ENCODE assay signal across 8 cellular contexts in genomic region chr10:50552771-50553535, GRCh38.
DNase-seq lines count a peak whose midpoint lies in the region; ATAC-seq and TF ChIP-seq lines count a peak whose summit lies in the region.

No MANE protein-coding gene starts in this region.

- no peaks in the 10 kb centered on the region for H3F3A ChIP-seq in neural progenitor cell (ENCODE audit: low read depth)

- no peaks in the 10 kb centered on the region for H3K9me3 ChIP-seq in neural progenitor cell (ENCODE audit: low read depth)
- H3K9me3 ChIP-seq in vagina = no peaks in the 10 kb centered on the region

- H3K9me3 Mint-ChIP-seq in neural progenitor cell = peaks cover 6% of the 10 kb centered on the region
- peaks cover 6% of the 10 kb centered on the region for H3K9me3 Mint-ChIP-seq in T-helper 2 cell treated with Interferon-gamma antibody and Interleukin-4, amounts not matched to agents 5 μg/mL and 100 μg/mL, for 36 hours

- ATAC-seq in GM18520 (IDR thresholded peaks at IDR 0.05; ENCODE audit: unreplicated experiment) = peak; percentile 76

- no peak overlapping the region for H3K27ac ChIP-seq in neural progenitor cell
- H3K27ac ChIP-seq in vagina = no peak overlapping the region

- no peak for DNase-seq in AG09319 (ENCODE audit: extremely low read depth, low read depth)
- peak; percentile 65 for DNase-seq in M059J (ENCODE audit: low read depth)
- peak; percentile 37 to 42 for DNase-seq in cardiac fibroblast (ENCODE audit: low read depth in 2 of 2)
- DNase-seq in neural progenitor cell (ENCODE audit: low spot score) = peak; percentile 25
- no peak for DNase-seq in HPDE6-E6E7 (ENCODE audit: extremely low spot score)
- DNase-seq in T-helper 2 cell treated with Interferon-gamma antibody and Interleukin-4, amounts not matched to agents 5 μg/mL and 100 μg/mL, for 36 hours (ENCODE audit: low spot score) = no peak
- no peak for DNase-seq in vagina (ENCODE audit: extremely low spot score in 2 of 2)

- H2AFZ ChIP-seq in neural progenitor cell (replicated peaks) = no peak overlapping the region

- H3K36me3 ChIP-seq in neural progenitor cell (no peaks in the 10 kb centered on the region), vagina (no peaks in the 10 kb centered on the region)

- TF ChIP-seq POLR2A in vagina (IDR thresholded peaks at IDR 0.05) = no peak

- no peaks in the 10 kb centered on the region for H3K27me3 Mint-ChIP-seq in neural progenitor cell (ENCODE audit: insufficient read depth, low read depth)
- no peaks in the 10 kb centered on the region for H3K27me3 Mint-ChIP-seq in T-helper 2 cell treated with Interferon-gamma antibody and Interleukin-4, amounts not matched to agents 5 μg/mL and 100 μg/mL, for 36 hours (ENCODE audit: low read depth)

- intact Hi-C loops in vagina (cut with DNase I) = loop anchor here (10.0 kb wide), 1 partner anchor 72 kb away; the partner anchor contains the start of gene SGMS1

- TF ChIP-seq CTCF in AG09319 (IDR thresholded peaks at IDR 0.05; ENCODE audit: low read depth, low read length) = peak; percentile 34
- TF ChIP-seq CTCF in cardiac fibroblast (IDR thresholded peaks at IDR 0.05; ENCODE audit: low read depth, low read length) = peak; percentile 41
- TF ChIP-seq CTCF in neural progenitor cell (IDR thresholded peaks at IDR 0.05) = peak; percentile 31
- no peak for TF ChIP-seq CTCF in vagina (IDR thresholded peaks at IDR 0.05)

- no peak overlapping the region for H3K27ac Mint-ChIP-seq in neural progenitor cell
- no peak overlapping the region for H3K27ac Mint-ChIP-seq in T-helper 2 cell treated with Interferon-gamma antibody and Interleukin-4, amounts not matched to agents 5 μg/mL and 100 μg/mL, for 36 hours

- H3K9ac ChIP-seq in neural progenitor cell = no peak overlapping the region

- H3K79me2 ChIP-seq in neural progenitor cell (ENCODE audit: low read depth) = peaks cover 7% of the 10 kb centered on the region

- no peaks in the 10 kb centered on the region for H4K20me1 ChIP-seq in neural progenitor cell (ENCODE audit: low read depth)

- peaks cover 13% of the 10 kb centered on the region for H3K4me1 Mint-ChIP-seq in neural progenitor cell
- H3K4me1 Mint-ChIP-seq in T-helper 2 cell treated with Interferon-gamma antibody and Interleukin-4, amounts not matched to agents 5 μg/mL and 100 μg/mL, for 36 hours (ENCODE audit: low read depth) = peaks cover 6% of the 10 kb centered on the region

- H3K4me1 ChIP-seq in neural progenitor cell (peaks cover 12% of the 10 kb centered on the region), vagina (peaks cover 51% of the 10 kb centered on the region)

- H3K4me3 Mint-ChIP-seq in neural progenitor cell = no peak overlapping the region
- H3K4me3 Mint-ChIP-seq in T-helper 2 cell treated with Interferon-gamma antibody and Interleukin-4, amounts not matched to agents 5 μg/mL and 100 μg/mL, for 36 hours = no peak overlapping the region

- no peak overlapping the region for H3K4me2 ChIP-seq in neural progenitor cell

- no peaks in the 10 kb centered on the region for H3K36me3 Mint-ChIP-seq in neural progenitor cell
- no peaks in the 10 kb centered on the region for H3K36me3 Mint-ChIP-seq in T-helper 2 cell treated with Interferon-gamma antibody and Interleukin-4, amounts not matched to agents 5 μg/mL and 100 μg/mL, for 36 hours (ENCODE audit: low read depth)

- H3K27me3 ChIP-seq in neural progenitor cell = no peaks in the 10 kb centered on the region
- no peaks in the 10 kb centered on the region for H3K27me3 ChIP-seq in vagina

- no peak overlapping the region for H3K4me3 ChIP-seq in cardiac fibroblast (replicated peaks in 1 of 2; ENCODE audit: low read depth in 2 of 2, low read length in 2 of 2)
- H3K4me3 ChIP-seq in neural progenitor cell = no peak overlapping the region
- no peak overlapping the region for H3K4me3 ChIP-seq in vagina

Comparison
In these comparisons a context has a peak if more than half of its experiments do, and no peak if none do; other contexts are left out.
1. DNase-seq: peak in M059J (single experiment), cardiac fibroblast (2 of 2) and neural progenitor cell (single experiment); none in AG09319 (single experiment), HPDE6-E6E7 (single experiment), T-helper 2 cell treated with Interferon-gamma antibody and Interleukin-4, amounts not matched to agents 5 μg/mL and 100 μg/mL, for 36 hours (single experiment) and vagina (0 of 2).
2. CTCF ChIP-seq: peak in AG09319 (single experiment), cardiac fibroblast (single experiment) and neural progenitor cell (single experiment); none in vagina (0 of 3).